Comparison of ENCODE assay signal across 10 cellular contexts in the genomic region with DNA sequence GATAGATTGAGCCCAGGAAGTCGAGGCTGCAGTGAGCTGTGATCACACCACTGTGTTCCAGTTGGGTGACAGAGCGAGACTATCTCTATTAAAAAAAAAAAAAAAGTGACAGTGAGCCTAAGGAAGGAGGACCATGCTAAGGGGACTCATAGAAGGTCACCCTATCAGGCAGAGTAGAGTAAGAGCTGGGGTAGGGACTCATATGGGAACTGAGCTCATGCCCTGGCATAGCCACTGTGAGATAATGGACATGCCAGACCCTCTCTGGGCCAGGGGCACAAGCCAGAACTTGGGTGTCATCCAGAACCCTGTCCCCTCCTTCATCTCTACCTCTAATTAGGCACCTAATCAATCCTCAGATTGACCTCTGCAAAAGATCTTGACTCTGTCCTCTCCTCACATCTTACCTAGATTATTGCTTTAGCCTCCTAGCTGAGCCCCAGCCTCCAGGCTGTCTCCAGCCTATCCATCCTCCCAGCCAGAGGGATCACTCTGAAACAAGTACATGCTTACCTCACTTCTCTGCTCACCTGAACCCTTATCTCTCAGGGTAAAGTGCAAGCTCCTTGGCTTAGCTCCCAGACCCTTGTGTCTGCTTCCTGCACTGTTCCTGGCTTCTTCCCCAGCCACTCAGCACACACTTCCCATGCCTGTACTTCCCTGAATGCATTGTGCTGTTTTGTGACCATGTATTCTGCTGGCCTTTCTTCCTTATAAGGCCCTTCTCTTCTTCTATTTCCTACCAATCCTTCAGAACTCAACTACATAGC.
A peak's percentile ranks its signal among the peaks of the same experiment; 100 is the strongest.
DNase-seq lines count a peak whose midpoint lies in the region; ATAC-seq and TF ChIP-seq lines count a peak whose summit lies in the region.
"Had no signal": no experiment of that assay in that cellular context is flagged by ENCODE, and none has a peak within 500 bp of the region (broad histone marks: within the 10 kb centered on the region; RNA-seq: fewer than 3 reads in every experiment).

No MANE protein-coding gene starts in this region.

- H2AFZ ChIP-seq in H9 (ENCODE audit: low read length): no peak overlapping the region

- no peak overlapping the region for H3K9ac ChIP-seq in H9 (ENCODE audit: extremely low read depth, insufficient read length, low read length)

- no peak overlapping the region for H3K4me2 ChIP-seq in H9 (ENCODE audit: insufficient read depth, insufficient read length, low read length)

- no peak overlapping the region for H3T11ph ChIP-seq in H9 (ENCODE audit: low read length)

- peaks cover 15% of the 10 kb centered on the region for H3K4me1 ChIP-seq in H9 (ENCODE audit: insufficient read depth, low read length)
- H3K4me1 ChIP-seq in Peyer's patch: peaks cover 0 to 56% (median 14%) of the 10 kb centered on the region in 4 donors
- peaks cover 11 to 69% (median 58%) of the 10 kb centered on the region in 9 donors for H3K4me1 ChIP-seq in heart right ventricle
- H3K4me1 ChIP-seq: SJSA1 had no signal

- H2BK15ac ChIP-seq in H9 (ENCODE audit: low read depth, low read length): no peak overlapping the region

- intact Hi-C loops in heart right ventricle (cut with DNase I) (loop anchor here in 1 of 10 donors (5.0 kb wide), 1 partner anchor 52 kb away; no protein-coding TSS in a partner anchor), sciatic nerve (cut with DNase I) (no loop called here)

- H3K23ac ChIP-seq in H9 (ENCODE audit: insufficient read length, low read depth, low read length): no peak overlapping the region

- H3K36me3 ChIP-seq in Peyer's patch (peaks cover 0 to 17% (median 0%) of the 10 kb centered on the region in 3 donors), heart right ventricle (peaks cover 0 to 18% (median 0%) of the 10 kb centered on the region in 9 donors)
- H3K36me3 ChIP-seq: SJSA1 had no signal

- peaks cover 2 to 4% of the 10 kb centered on the region in 2 experiments for H3K9me3 Mint-ChIP-seq in H9

- no peak overlapping the region for H2BK120ac ChIP-seq in H9 (ENCODE audit: low read depth, low read length, poor library complexity, severe bottlenecking)

- H2BK20ac ChIP-seq in H9 (ENCODE audit: low read depth, low read length, poor library complexity, severe bottlenecking): no peak overlapping the region

- no peaks in the 10 kb centered on the region for H3K79me1 ChIP-seq in H9 (ENCODE audit: insufficient read depth, low read depth, low read length, poor library complexity, severe bottlenecking)

- H4K20me1 ChIP-seq in H9 (ENCODE audit: control insufficient read depth, insufficient read depth, insufficient read length): no peaks in the 10 kb centered on the region

- no CpG with 5 or more reads among the region's 2 CpGs for WGBS in H9 (ENCODE audit: extremely low coverage, insufficient read length, low lambda C conversion rate)
- 53 to 74% methylated on average over 2 of the region's 2 CpGs for WGBS in heart right ventricle, 2 donors

- no peaks in the 10 kb centered on the region for H3K79me2 ChIP-seq in H9 (ENCODE audit: insufficient read depth, low read length)

- H3K4ac ChIP-seq in H9 (ENCODE audit: low read depth, low read length): no peak overlapping the region

- H3K27ac ChIP-seq in H9 (ENCODE audit: insufficient read length, low read depth, low read length) (no peak overlapping the region), Peyer's patch (peak overlapping the region; percentile 65 to 91 (median 74)), heart right ventricle (peak overlapping the region; percentile 29 to 85 (median 78))
- H3K27ac ChIP-seq: SJSA1 had no signal

- H4K8ac ChIP-seq in H9 (replicated peaks; ENCODE audit: insufficient read length, low read depth, low read length): no peak overlapping the region

- H2BK12ac ChIP-seq in H9 (ENCODE audit: insufficient read length, low read depth, low read length): peak overlapping the region; percentile 15

- no peak overlapping the region for H4K91ac ChIP-seq in H9 (ENCODE audit: insufficient read length, low read depth, low read length)

- H2AK5ac ChIP-seq in H9 (ENCODE audit: insufficient read length, low read length): no peak overlapping the region

- H3K4me3 Mint-ChIP-seq in H9: no peak overlapping the region

- H3K56ac ChIP-seq in H9 (ENCODE audit: insufficient read length, low read depth, low read length): no peak overlapping the region

- DNase-seq in H9 (peak; percentile 13), Peyer's patch (peak in 2 of 3 donors; percentile 68 to 89), heart right ventricle (peak in 1 of 2 donors; percentile 63), sciatic nerve (ENCODE audit: low spot score) (no peak), NCI-H1105 treated with DMSO at 0.1 percent for 48 hours (lab: John Stamatoyannopoulos, UW) (no peak)
- DNase-seq: effector CD8-positive, alpha-beta T cell; NCI-H187 had no signal

- TF ChIP-seq POLR2A in Peyer's patch (IDR thresholded peaks at IDR 0.05): peak in 1 of 2 donors; percentile 62

- H3K27ac Mint-ChIP-seq in H9: no peak overlapping the region; a peak in 1 of 7 replicates

- no peak overlapping the region for H3K18ac ChIP-seq in H9 (ENCODE audit: insufficient read length, low read depth, low read length)

- ATAC-seq in heart right ventricle (peak; percentile 71 to 90 (median 86)), sciatic nerve (peak; percentile 37), HG03159 (IDR thresholded peaks at IDR 0.05; ENCODE audit: unreplicated experiment) (no peak), GM21447 (IDR thresholded peaks at IDR 0.05; ENCODE audit: unreplicated experiment) (no peak)

- no peak overlapping the region; the same call in 1 of the 2 replicates for H3K14ac ChIP-seq in H9 (ENCODE audit: insufficient read depth, low read length)

- H2BK5ac ChIP-seq in H9 (ENCODE audit: insufficient read length, low read length): no peak overlapping the region

- H3K9me3 ChIP-seq in H9 (ENCODE audit: control insufficient read depth, low read depth, low read length) (no peaks in the 10 kb centered on the region), Peyer's patch (no peaks in the 10 kb centered on the region), heart right ventricle (peaks cover 0 to 3% (median 0%) of the 10 kb centered on the region in 11 donors)
- H3K9me3 ChIP-seq: SJSA1 had no signal

- peaks cover 1 to 11% (median 2%) of the 10 kb centered on the region in 3 experiments; a peak in 6 of 7 replicates for H3K36me3 Mint-ChIP-seq in H9 (ENCODE audit: insufficient read depth in 1 of 3, low read depth in 3 of 3)

- peaks cover 9% of the 10 kb centered on the region for H3K27me3 Mint-ChIP-seq in H9 (ENCODE audit: low read depth)

- no peak overlapping the region for H4K5ac ChIP-seq in H9 (ENCODE audit: insufficient read length, low read depth, low read length)

- H3K27me3 ChIP-seq in H9 (ENCODE audit: insufficient read depth, low read length): no peaks in the 10 kb centered on the region
- H3K27me3 ChIP-seq in Peyer's patch: no peaks in the 10 kb centered on the region
- H3K27me3 ChIP-seq in heart right ventricle: no peaks in the 10 kb centered on the region
- H3K27me3 ChIP-seq: SJSA1 had no signal

- H3K4me3 ChIP-seq in Peyer's patch (no peak overlapping the region), heart right ventricle (no peak overlapping the region)
- H3K4me3 ChIP-seq: SJSA1 had no signal

- no peaks in the 10 kb centered on the region for H3K23me2 ChIP-seq in H9 (ENCODE audit: insufficient read length, low read depth, low read length, poor library complexity, severe bottlenecking)

- H3K4me1 Mint-ChIP-seq in H9: peaks cover 58 to 65% of the 10 kb centered on the region in 2 experiments

- TF ChIP-seq CTCF in H9 (conservative IDR thresholded peaks at IDR 0.05) (no peak), Peyer's patch (IDR thresholded peaks at IDR 0.05) (peak in 1 of 6 experiments; percentile 20), heart right ventricle (IDR thresholded peaks at IDR 0.05) (no peak)

Comparison
In these comparisons a context has a peak if more than half of its experiments do, and no peak if none do; other contexts are left out.
1. DNase-seq: peak in H9 (single experiment) and Peyer's patch (2 of 3); none in sciatic nerve (single experiment) and NCI-H1105 treated with DMSO at 0.1 percent for 48 hours (single experiment).
2. ATAC-seq: peak in heart right ventricle (8 of 8) and sciatic nerve (single experiment); none in HG03159 (single experiment) and GM21447 (single experiment).